Comparison of ENCODE assay signal across 21 cellular contexts in genomic region chr2:233087725-233088124, GRCh38. TPM values are rescaled to one million over a fixed set of nuclear protein-coding genes. Genes with fewer than 3 reads are reported as not detected.
DNase-seq lines count a peak whose midpoint lies in the region; ATAC-seq and TF ChIP-seq lines count a peak whose summit lies in the region.
"Had no signal": no experiment of that assay in that cellular context is flagged by ENCODE, and none has a peak within 500 bp of the region (broad histone marks: within the 10 kb centered on the region; RNA-seq: fewer than 3 reads in every experiment).

No MANE protein-coding gene starts in this region.

- POLR2A ChIA-PET in CD8-positive, alpha-beta memory T cell (lab: Charles Lee), result interaction anchor here (1.4 kb wide), 1 partner anchor 42 kb away, joined by 3 read pairs; no protein-coding TSS in a partner anchor
- POLR2A ChIA-PET in OCI-LY7 (lab: Charles Lee), result interaction anchor here (0.6 to 4.4 kb wide), 6 partner anchors 9 to 195 kb away, joined by 3 to 34 read pairs (median 4); partner anchors contain the start of gene INPP5D

- TF ChIP-seq POLR2A in spleen (IDR thresholded peaks at IDR 0.05), result no peak

- 56 to 74% (median 64%) methylated on average over 7 of the region's 7 CpGs for WGBS in spleen, 5 donors

- peaks cover 78 to 95% (median 92%) of the 10 kb centered on the region in 3 donors for H3K4me1 Mint-ChIP-seq in CD8-positive, alpha-beta memory T cell

- DNase-seq in CD8-positive, alpha-beta memory T cell, result no peak
- DNase-seq in OCI-LY7 (ENCODE audit: low spot score), result no peak
- DNase-seq in colonic mucosa, result no peak
- no peak for DNase-seq in spleen
- no peak for DNase-seq in WERI-Rb-1
- DNase-seq: activated CD8-positive, alpha-beta memory T cell treated with anti-CD3 and anti-CD28 coated beads, Interleukin-2, amount 50 U/mL, for 48 hours; DMS79; mucosa of descending colon; NCI-H526; pancreas; stimulated activated CD4-positive, alpha-beta T cell treated with anti-CD3 and anti-CD28 coated beads, Interleukin-4, amount 100 ng/mL, for 4 hours had no signal

- no peaks in the 10 kb centered on the region for H3K27me3 Mint-ChIP-seq in CD8-positive, alpha-beta memory T cell

- H4K20me1 ChIP-seq in OCI-LY7 (ENCODE audit: insufficient read depth, low read length), result no peaks in the 10 kb centered on the region

- peaks cover 21% of the 10 kb centered on the region for H3K36me3 ChIP-seq in CD8-positive, alpha-beta memory T cell (ENCODE audit: insufficient read depth, low read length)
- peaks cover 43% of the 10 kb centered on the region for H3K36me3 ChIP-seq in OCI-LY7 (ENCODE audit: insufficient read depth, low read length)
- no peaks in the 10 kb centered on the region for H3K36me3 ChIP-seq in colonic mucosa
- H3K36me3 ChIP-seq in spleen, result peaks cover 0 to 60% (median 12%) of the 10 kb centered on the region in 6 donors
- no peaks in the 10 kb centered on the region for H3K36me3 ChIP-seq in WERI-Rb-1
- H3K36me3 ChIP-seq: cardiac muscle cell, pancreas, tibial nerve had no signal

- CTCF ChIA-PET in CD8-positive, alpha-beta memory T cell (lab: Charles Lee), result interaction anchor here (1.1 to 2.0 kb wide), 4 partner anchors 9 to 34 kb away, joined by 3 to 10 read pairs (median 6); partner anchors contain the start of gene INPP5D
- CTCF ChIA-PET in OCI-LY7 (lab: Charles Lee; ENCODE audit: unreplicated experiment), result interaction anchor here (3.2 kb wide), 1 partner anchor 12 kb away, joined by 13 read pairs; no protein-coding TSS in a partner anchor

- H3K4me3 ChIP-seq in CD8-positive, alpha-beta memory T cell (ENCODE audit: low read length), result no peak overlapping the region
- H3K4me3 ChIP-seq in OCI-LY7 (ENCODE audit: low read depth, low read length, poor library complexity, severe bottlenecking) (no peak overlapping the region), colonic mucosa (no peak overlapping the region), spleen (peak overlapping the region in 1 of 8 donors; percentile 49), WERI-Rb-1 (ENCODE audit: low read depth, low read length) (no peak overlapping the region)
- H3K4me3 ChIP-seq: cardiac muscle cell, hepatocyte, mucosa of descending colon, pancreas, tibial nerve had no signal

- peak overlapping the region in 4 of 7 donors; percentile 17 to 51 (median 30) for H3K4me3 Mint-ChIP-seq in CD8-positive, alpha-beta memory T cell

- no peak for TF ChIP-seq CTCF in OCI-LY7 (conservative IDR thresholded peaks at IDR 0.05; ENCODE audit: low read length)
- no peak for TF ChIP-seq CTCF in colonic mucosa (IDR thresholded peaks at IDR 0.05)
- no peak for TF ChIP-seq CTCF in spleen (IDR thresholded peaks at IDR 0.05 in 8 of 11, conservative IDR thresholded peaks at IDR 0.05 in 3 of 11)
- no peak for TF ChIP-seq CTCF in WERI-Rb-1 (IDR thresholded peaks at IDR 0.05; ENCODE audit: low read depth, low read length)

- no TSS peak for BruUV-seq in OCI-LY7 (replicated peaks; lab: Mats Ljungman, UMichigan)

- ATAC-seq in GM21717 (IDR thresholded peaks at IDR 0.05; ENCODE audit: unreplicated experiment) (no peak), GM21825 (IDR thresholded peaks at IDR 0.05; ENCODE audit: unreplicated experiment) (no peak)
- ATAC-seq: Panc1 had no signal

- intact Hi-C loops in OCI-LY7 (cut with micrococcal nuclease; ENCODE audit: unreplicated experiment) (loop anchor here (1.0 to 10.0 kb wide), 2 partner anchors 26 to 267 kb away; partner anchors contain the start of gene DGKD), colonic mucosa (cut with DNase I) (no loop called here), spleen (cut with DNase I; ENCODE audit: low total_unique reads) (no loop called here)

- H3K4me1 ChIP-seq in CD8-positive, alpha-beta memory T cell (ENCODE audit: insufficient read depth, low read length), result peaks cover 63% of the 10 kb centered on the region
- H3K4me1 ChIP-seq in OCI-LY7 (ENCODE audit: insufficient read depth, low read length, poor library complexity, severe bottlenecking) (peaks cover 77% of the 10 kb centered on the region), colonic mucosa (no peaks in the 10 kb centered on the region), spleen (peaks cover 50 to 100% (median 88%) of the 10 kb centered on the region in 6 donors)

- peak overlapping the region; percentile 66 to 99 (median 88) for H3K27ac Mint-ChIP-seq in CD8-positive, alpha-beta memory T cell

- no peaks in the 10 kb centered on the region for H3K9me3 Mint-ChIP-seq in CD8-positive, alpha-beta memory T cell

- no peaks in the 10 kb centered on the region for H3K9me2 ChIP-seq in OCI-LY7 (ENCODE audit: insufficient read depth, low read length)

- no peaks in the 10 kb centered on the region for H3K27me3 ChIP-seq in CD8-positive, alpha-beta memory T cell (ENCODE audit: insufficient read depth, low read length, poor library complexity, severe bottlenecking)
- no peaks in the 10 kb centered on the region for H3K27me3 ChIP-seq in colonic mucosa
- H3K27me3 ChIP-seq in spleen (replicated peaks in 1 of 7), result no peaks in the 10 kb centered on the region
- no peaks in the 10 kb centered on the region for H3K27me3 ChIP-seq in WERI-Rb-1 (ENCODE audit: insufficient read depth, low read depth, severe bottlenecking)
- H3K27me3 ChIP-seq: cardiac muscle cell, hepatocyte, pancreas, tibial nerve had no signal

- no peak overlapping the region for H3K27ac ChIP-seq in CD8-positive, alpha-beta memory T cell (ENCODE audit: low read depth, low read length)
- peak overlapping the region; percentile 98 for H3K27ac ChIP-seq in OCI-LY7 (ENCODE audit: low read depth, low read length, poor library complexity, severe bottlenecking)
- H3K27ac ChIP-seq in colonic mucosa, result peak overlapping the region; percentile 25
- peak overlapping the region; percentile 27 to 96 (median 92) for H3K27ac ChIP-seq in spleen
- H3K27ac ChIP-seq in WERI-Rb-1, result no peak overlapping the region
- H3K27ac ChIP-seq: cardiac muscle cell, hepatocyte had no signal

- H3K9ac ChIP-seq in colonic mucosa (ENCODE audit: low read depth in 2 of 2, low read length in 2 of 2), result no peak overlapping the region

- H2AFZ ChIP-seq in OCI-LY7 (ENCODE audit: low read length), result no peak overlapping the region
- H2AFZ ChIP-seq: hepatocyte had no signal

- peak overlapping the region; percentile 22; the same call in 1 of the 2 replicates for H3K4me2 ChIP-seq in OCI-LY7 (ENCODE audit: low read length)
- H3K4me2 ChIP-seq: hepatocyte had no signal

- peaks cover 38% of the 10 kb centered on the region; the same call in 1 of the 2 replicates for H3K79me2 ChIP-seq in OCI-LY7 (ENCODE audit: insufficient read depth, low read depth, low read length)
- H3K79me2 ChIP-seq: hepatocyte had no signal

- H3K36me3 Mint-ChIP-seq in CD8-positive, alpha-beta memory T cell, result peaks cover 16 to 77% (median 31%) of the 10 kb centered on the region in 3 donors

- H3K9me3 ChIP-seq in CD8-positive, alpha-beta memory T cell (ENCODE audit: low read length), result no peaks in the 10 kb centered on the region
- no peaks in the 10 kb centered on the region for H3K9me3 ChIP-seq in OCI-LY7 (ENCODE audit: low read length)
- H3K9me3 ChIP-seq in colonic mucosa, result no peaks in the 10 kb centered on the region
- H3K9me3 ChIP-seq in spleen, result no peaks in the 10 kb centered on the region
- H3K9me3 ChIP-seq in WERI-Rb-1 (ENCODE audit: severe bottlenecking), result no peaks in the 10 kb centered on the region
- H3K9me3 ChIP-seq: mucosa of descending colon, pancreas, tibial nerve had no signal

RNA-seq across cellular contexts. Expression of gene INPP5D, which starts 27.6 kb away (rescaled TPM):
- 10 to 100 TPM; 49.3 to 51.0 TPM for total RNA-seq in CD8-positive, alpha-beta memory T cell
- 146 TPM for polyA plus RNA-seq in CD8-positive, alpha-beta memory T cell
- 68.3 and 79.5 TPM in 2 replicates for total RNA-seq in OCI-LY7 (2014; rRNA removed; shearing (Covaris generic))
- total RNA-seq in OCI-LY7 (2022) (92.6 and 109 TPM in 2 replicates), colonic mucosa (1 to 10 TPM; 6.5 to 7.1 TPM), spleen (100 to 1,000 TPM; 172 to 246 (median 186) TPM)
- 10 to 100 TPM; 71.1 to 97.8 (median 97.4) TPM for polyA plus RNA-seq in spleen

RNA-seq across cellular contexts. Expression of gene NEU2, which starts 55.3 kb away (rescaled TPM):
- not detected for total RNA-seq in CD8-positive, alpha-beta memory T cell
- not detected for polyA plus RNA-seq in CD8-positive, alpha-beta memory T cell
- total RNA-seq in OCI-LY7 (2014; rRNA removed; shearing (Covaris generic)), result not detected in 2 replicates
- total RNA-seq in OCI-LY7 (2022) (not detected in 2 replicates), colonic mucosa (not detected), spleen (not detected)
- not detected for polyA plus RNA-seq in spleen
- total RNA-seq: cardiac muscle cell, hepatocyte, kidney epithelial cell, mucosa of descending colon, pancreas, skeletal muscle tissue, tibial nerve had no signal
- polyA plus RNA-seq: adipose tissue, BJ, cardiac muscle cell, hepatocyte, pancreas had no signal

Comparison
In these comparisons a context has a peak if more than half of its experiments do, and no peak if none do; other contexts are left out.
1. H3K27ac ChIP-seq: peak in OCI-LY7 (single experiment), colonic mucosa (single experiment) and spleen (8 of 8); none in CD8-positive, alpha-beta memory T cell (single experiment) and WERI-Rb-1 (single experiment).
2. RNA of gene INPP5D, which starts 27.6 kb away (total RNA-seq): 172 to 246 TPM in spleen, 68.3 to 109 TPM in OCI-LY7 and 49.3 to 51.0 TPM in CD8-positive, alpha-beta memory T cell; 6.5 to 7.1 TPM in colonic mucosa; every median in the first group is over 4 times any median in the second.